Comparison of ENCODE assay signal across 8 cellular contexts in genomic region chr2:71332413-71332866, GRCh38. TPM values are rescaled to one million over a fixed set of nuclear protein-coding genes. Genes with fewer than 3 reads are reported as not detected.
A peak's percentile ranks its signal among the peaks of the same experiment; 100 is the strongest.
DNase-seq lines count a peak whose midpoint lies in the region; ATAC-seq and TF ChIP-seq lines count a peak whose summit lies in the region.

No MANE protein-coding gene starts in this region.

- no peak for DNase-seq in CD8-positive, alpha-beta T cell
- DNase-seq in neural crest cell (ENCODE audit: low read depth, low spot score) (no peak), ecto neural progenitor cell (ENCODE audit: low spot score) (no peak), NCI-H2227 treated with DMSO at 0.1 percent for 48 hours (lab: John Stamatoyannopoulos, UW) (no peak), GF-D8 (lab: John Stamatoyannopoulos, UW) (no peak)

- H3K36me3 Mint-ChIP-seq in CD8-positive, alpha-beta T cell: peaks cover 23% of the 10 kb centered on the region
- peaks cover 2% of the 10 kb centered on the region for H3K36me3 Mint-ChIP-seq in neural crest cell (ENCODE audit: low read depth)

- H3K9me3 ChIP-seq in CD8-positive, alpha-beta T cell (ENCODE audit: low read length): no peaks in the 10 kb centered on the region
- H3K9me3 ChIP-seq in Loucy (ENCODE audit: insufficient read depth, low read depth, low read length): no peaks in the 10 kb centered on the region
- H3K9me3 ChIP-seq in duodenal mucosa (ENCODE audit: control insufficient read depth in 1 of 2, low read length in 2 of 2): no peaks in the 10 kb centered on the region

- H3K27ac ChIP-seq in CD8-positive, alpha-beta T cell (ENCODE audit: low read depth, low read length): peak overlapping the region; percentile 98
- peak overlapping the region; percentile 89 for H3K27ac ChIP-seq in duodenal mucosa (ENCODE audit: low read depth, low read length)

- H3K4me1 ChIP-seq in CD8-positive, alpha-beta T cell (ENCODE audit: insufficient read depth, low read length): peaks cover 46% of the 10 kb centered on the region
- H3K4me1 ChIP-seq in Loucy (ENCODE audit: insufficient read depth, low read length, poor library complexity, severe bottlenecking) (peaks cover 30% of the 10 kb centered on the region), duodenal mucosa (ENCODE audit: control insufficient read depth in 1 of 2, insufficient read depth in 2 of 2, low read length in 2 of 2) (peaks cover 14 to 23% of the 10 kb centered on the region in 2 donors)

- H4K20me1 ChIP-seq in Loucy (ENCODE audit: insufficient read depth, low read length, poor library complexity, severe bottlenecking): peaks cover 53% of the 10 kb centered on the region

- peak overlapping the region; percentile 99 for H3K4me3 Mint-ChIP-seq in CD8-positive, alpha-beta T cell
- peak overlapping the region; percentile 99 for H3K4me3 Mint-ChIP-seq in neural crest cell

- no peaks in the 10 kb centered on the region for H3K9me3 Mint-ChIP-seq in CD8-positive, alpha-beta T cell
- H3K9me3 Mint-ChIP-seq in neural crest cell: no peaks in the 10 kb centered on the region

- H3K27ac Mint-ChIP-seq in CD8-positive, alpha-beta T cell: peak overlapping the region; percentile 100
- H3K27ac Mint-ChIP-seq in neural crest cell (ENCODE audit: unreplicated experiment): peak overlapping the region; percentile 100

- no peak for TF ChIP-seq CTCF in CD8-positive, alpha-beta T cell (IDR thresholded peaks at IDR 0.05)
- TF ChIP-seq CTCF in Loucy (conservative IDR thresholded peaks at IDR 0.05; ENCODE audit: low read length) (no peak), neural crest cell (conservative IDR thresholded peaks at IDR 0.05) (no peak)

- H3K4me1 Mint-ChIP-seq in CD8-positive, alpha-beta T cell (ENCODE audit: low read depth): peaks cover 48% of the 10 kb centered on the region
- H3K4me1 Mint-ChIP-seq in neural crest cell: peaks cover 33% of the 10 kb centered on the region

- H3K79me2 ChIP-seq in Loucy (ENCODE audit: insufficient read depth, low read length): peaks cover 59% of the 10 kb centered on the region

- intact Hi-C loops in CD8-positive, alpha-beta T cell (cut with DNase I, micrococcal nuclease): loop anchor here (2.0 to 10.0 kb wide), 5 partner anchors 16 to 338 kb away; partner anchors contain the start of genes MCEE (in 2 of the 2), MPHOSPH10 (in 2 of the 2), NAGK (in 1 of the 2) and TEX261 (in 1 of the 2)

- CTCF ChIA-PET in CD8-positive, alpha-beta T cell (lab: Charles Lee): interaction anchor here (0.7 to 2.3 kb wide), 8 partner anchors 8 to 178 kb away, joined by 3 to 19 read pairs (median 4); no protein-coding TSS in a partner anchor

- H3K9ac ChIP-seq in Loucy (ENCODE audit: low read depth, low read length, poor library complexity, severe bottlenecking) (peak overlapping the region; percentile 91), duodenal mucosa (ENCODE audit: low read depth in 1 of 2, low read length in 2 of 2) (peak overlapping the region; percentile 98 to 100)

- no peaks in the 10 kb centered on the region for H3F3A ChIP-seq in Loucy (ENCODE audit: low read depth)

- H3K4me2 ChIP-seq in Loucy (ENCODE audit: low read depth, low read length, poor library complexity, severe bottlenecking): peak overlapping the region; percentile 80

- POLR2A ChIA-PET in CD8-positive, alpha-beta T cell (lab: Charles Lee): interaction anchor here (1.2 to 2.5 kb wide), 8 partner anchors 8 to 264 kb away, joined by 3 to 16 read pairs (median 5); partner anchors contain the start of genes NAGK and PAIP2B

- peak overlapping the region; percentile 85 for H2AFZ ChIP-seq in Loucy (ENCODE audit: low read length)

- no peaks in the 10 kb centered on the region for H3K36me3 ChIP-seq in CD8-positive, alpha-beta T cell (ENCODE audit: insufficient read depth, low read length)
- H3K36me3 ChIP-seq in Loucy (ENCODE audit: insufficient read depth, low read length): no peaks in the 10 kb centered on the region
- H3K36me3 ChIP-seq in duodenal mucosa (ENCODE audit: control insufficient read depth in 1 of 2, insufficient read depth in 2 of 2, low read length in 2 of 2): no peaks in the 10 kb centered on the region

- ATAC-seq in CD8-positive, alpha-beta T cell: no peak
- ATAC-seq in GM21367 (IDR thresholded peaks at IDR 0.05; ENCODE audit: unreplicated experiment): no peak

- H3K27me3 Mint-ChIP-seq in CD8-positive, alpha-beta T cell (ENCODE audit: low read depth): peaks cover 5% of the 10 kb centered on the region
- no peaks in the 10 kb centered on the region for H3K27me3 Mint-ChIP-seq in neural crest cell (ENCODE audit: low read depth)

- no peaks in the 10 kb centered on the region for H3K9me2 ChIP-seq in Loucy (replicated peaks; ENCODE audit: low read depth, low read length)

- H3K4me3 ChIP-seq in CD8-positive, alpha-beta T cell (ENCODE audit: low read depth, low read length): peak overlapping the region; percentile 74
- H3K4me3 ChIP-seq in Loucy (ENCODE audit: low read length, poor library complexity, severe bottlenecking) (peak overlapping the region; percentile 95), duodenal mucosa (ENCODE audit: low read depth in 1 of 2, low read length in 2 of 2) (peak overlapping the region; percentile 92 to 99)

- H3K27me3 ChIP-seq in CD8-positive, alpha-beta T cell (ENCODE audit: insufficient read depth, low read length): no peaks in the 10 kb centered on the region
- H3K27me3 ChIP-seq in Loucy (ENCODE audit: insufficient read depth, low read length, poor library complexity, severe bottlenecking) (no peaks in the 10 kb centered on the region), duodenal mucosa (ENCODE audit: control insufficient read depth in 1 of 2, insufficient read depth in 2 of 2, low read length in 2 of 2) (no peaks in the 10 kb centered on the region)

RNA-seq across cellular contexts. Expression of gene ZNF638, which starts 0.9 kb away (rescaled TPM):
- 10 to 100 TPM; 61.9 to 71.1 TPM for total RNA-seq in CD8-positive, alpha-beta T cell
- total RNA-seq in neural crest cell: 159 and 185 TPM in 2 replicates
